Comparison of ENCODE assay signal across 22 cellular contexts in the genomic region with DNA sequence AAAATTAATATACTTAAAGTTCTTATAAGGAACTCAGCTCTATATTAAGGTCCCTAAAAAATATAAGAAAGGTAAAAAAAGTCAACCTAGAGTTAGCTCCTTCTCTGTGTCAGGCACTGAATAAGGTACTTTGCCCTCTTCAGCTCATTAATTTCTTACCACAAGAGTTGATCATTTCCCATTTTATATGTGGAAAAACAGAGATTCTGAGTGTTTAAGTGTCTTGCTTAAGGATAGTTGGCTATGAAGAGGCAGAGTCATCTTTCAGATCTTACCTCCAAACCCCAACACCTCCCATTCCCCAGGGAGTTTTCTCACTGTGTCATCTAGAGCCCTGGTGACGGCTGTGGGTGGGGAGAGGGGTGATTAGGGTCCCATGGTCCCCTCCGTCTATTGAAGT. TPM values are rescaled to one million over a fixed set of nuclear protein-coding genes. Genes with fewer than 3 reads are reported as not detected.
"Had no signal": no experiment of that assay in that cellular context is flagged by ENCODE, and none has a peak within 500 bp of the region (broad histone marks: within the 10 kb centered on the region; RNA-seq: fewer than 3 reads in every experiment).

No MANE protein-coding gene starts in this region.

- FAIRE-seq: HTR-8/SVneo, K562 had no signal

- H3K9ac ChIP-seq: KMS-11 had no signal

- H3K4me3 ChIP-seq: K562, SJCRH30 had no signal

- H3K4me1 ChIP-seq: SJCRH30 had no signal

- H3K9me3 ChIP-seq: SJCRH30 had no signal

- H3K27ac ChIP-seq: HL-60, KMS-11, SJCRH30 had no signal

- H3K36me3 ChIP-seq: SJCRH30 had no signal

- DNase-seq: Kasumi-1, MM.1S, NCI-H1105 treated with DMSO at 0.1 percent for 48 hours, NCI-H1417 treated with DMSO at 0.1 percent for 48 hours, NCI-H146, NCI-H1694 treated with DMSO at 0.1 percent for 48 hours, NCI-H1930, NCI-H2081, NCI-H2107, NCI-H2227 treated with DMSO at 0.1 percent for 48 hours, NCI-H524, NCI-H526 treated with DMSO at 0.1 percent for 48 hours, NCI-H748 treated with DMSO at 0.1 percent for 48 hours, PC-3, SHP77 treated with DMSO at 0.1 percent for 48 hours, SJCRH30 had no signal

RNA-seq across cellular contexts. Expression of a gene that starts 40.6 kb away (rescaled TPM):
- total RNA-seq: K562, OCI-LY7 had no signal
- polyA plus RNA-seq: IgD-negative memory B cell, K562 had no signal
